In genomic region chr15:52879862-52880261, GRCh38 we compare ENCODE assay signal across 35 cellular contexts.
"Had no signal": no experiment of that assay in that cellular context is flagged by ENCODE, and none has a peak within 500 bp of the region (broad histone marks: within the 10 kb centered on the region; RNA-seq: fewer than 3 reads in every experiment).

No MANE protein-coding gene starts in this region.

- H3K27me3 ChIP-seq: ascending aorta, MG63 had no signal

- DNase-seq: activated CD4-positive, alpha-beta T cell treated with anti-CD3 and anti-CD28 coated beads for 36 hours; activated CD4-positive, alpha-beta T cell treated with anti-CD3 and anti-CD28 coated beads, Interleukin-2, amount 10 ng/mL, durations not matched to agents 7 days and 5 days; activated CD4-positive, alpha-beta T cell treated with anti-CD3 and anti-CD28 coated beads, Interleukin-2, amount 50 U/mL, for 48 hours; activated CD8-positive, alpha-beta T cell treated with anti-CD3 and anti-CD28 coated beads, Interleukin-2, amount 10 ng/mL, durations not matched to agents 7 days and 5 days; activated gamma-delta T cell; activated naive CD4-positive, alpha-beta T cell treated with Interleukin-2 at 50 U/mL for 16 hours; activated naive CD8-positive, alpha-beta T cell treated with anti-CD3 and anti-CD28 coated beads, Interleukin-2, amount 10 ng/mL, durations not matched to agents 7 days and 5 days; activated T-cell treated with anti-CD3 and anti-CD28 coated beads, Interleukin-2, amount 50 U/mL, for 24 hours; amygdala; Kasumi-1; KG1; MG63; MV-4-11; NCI-H1092; NCI-H187; NCI-H2029 treated with DMSO at 0.1 percent for 48 hours; NCI-H2107; NCI-H226; NCI-H446 treated with DMSO at 0.1 percent for 48 hours; NCI-H526; NCI-H748 treated with DMSO at 0.1 percent for 48 hours; NK-92 treated with Interleukin-12 subunit alpha and Interleukin-12 subunit beta, amount 100 ng/mL, for 24 hours; PC-9; SHP77 treated with DMSO at 0.1 percent for 48 hours; SK-N-SH had no signal

- H3K4me2 ChIP-seq: PC-9, SK-N-SH had no signal

- H3K9me3 Mint-ChIP-seq: activated CD4-positive, alpha-beta T cell treated with anti-CD3 and anti-CD28 coated beads, Interleukin-2, amount 10 ng/mL, durations not matched to agents 7 days and 5 days; activated naive CD4-positive, alpha-beta T cell treated with anti-CD3 and anti-CD28 coated beads, Interleukin-2, amount 50 U/mL, for 24 hours; activated naive CD8-positive, alpha-beta T cell treated with anti-CD3 and anti-CD28 coated beads, Interleukin-2, amount 10 ng/mL, durations not matched to agents 7 days and 5 days; activated T-cell treated with anti-CD3 and anti-CD28 coated beads, Interleukin-2, amount 50 U/mL, for 24 hours; activated T-helper 2 cell treated with anti-CD3 and anti-CD28 coated beads, Interferon-gamma antibody, Interleukin-2, Interleukin-4, amounts not matched to agents 10 μg/mL and 5 μg/mL and 100 μg/mL, durations not matched to agents 14 hours and 24 hours and 36 hours; central memory CD8-positive, alpha-beta T cell; T-helper 1 cell treated with Interleukin-12 subunit alpha and Interleukin-12 subunit beta and Interleukin-4 antibody, amounts not matched to agents 30 μg/mL and 1 μg/mL, for 36 hours; T-helper 2 cell treated with Interferon-gamma antibody and Interleukin-4, amounts not matched to agents 5 μg/mL and 100 μg/mL, for 36 hours had no signal

- ATAC-seq: activated CD4-positive, alpha-beta T cell treated with anti-CD3 and anti-CD28 coated beads for 36 hours; activated CD4-positive, CD25-positive, alpha-beta regulatory T cell treated with anti-CD3 and anti-CD28 coated beads, Interleukin-2, amount 50 U/mL, for 24 hours; activated CD8-positive, alpha-beta T cell treated with anti-CD3 and anti-CD28 coated beads, Interleukin-2, amount 10 ng/mL, durations not matched to agents 7 days and 5 days had no signal

- H3K9me3 ChIP-seq: ascending aorta, MG63, SJSA1, SK-N-SH had no signal

- H3K36me3 ChIP-seq: ascending aorta, cardiac muscle cell, MG63, SJSA1 had no signal

- H3K9ac ChIP-seq: SK-N-SH had no signal

- H2AFZ ChIP-seq: PC-9 had no signal

- H3K27ac ChIP-seq: ascending aorta, cardiac muscle cell, PC-9, RWPE1, SJSA1 had no signal

- H3K4me1 Mint-ChIP-seq: activated CD4-positive, alpha-beta T cell treated with anti-CD3 and anti-CD28 coated beads for 36 hours; activated CD4-positive, alpha-beta T cell treated with anti-CD3 and anti-CD28 coated beads, Interleukin-2, amount 10 ng/mL, durations not matched to agents 7 days and 5 days; activated naive CD4-positive, alpha-beta T cell treated with anti-CD3 and anti-CD28 coated beads, Interleukin-2, amount 50 U/mL, for 24 hours; activated naive CD8-positive, alpha-beta T cell treated with anti-CD3 and anti-CD28 coated beads, Interleukin-2, amount 10 ng/mL, durations not matched to agents 7 days and 5 days; central memory CD8-positive, alpha-beta T cell had no signal

- H3K4me3 Mint-ChIP-seq: activated CD4-positive, alpha-beta T cell treated with anti-CD3 and anti-CD28 coated beads for 36 hours; activated CD4-positive, alpha-beta T cell treated with anti-CD3 and anti-CD28 coated beads, Interleukin-2, amount 10 ng/mL, durations not matched to agents 7 days and 5 days; activated CD8-positive, alpha-beta T cell treated with anti-CD3 and anti-CD28 coated beads, Interleukin-2, amount 10 ng/mL, durations not matched to agents 7 days and 5 days; activated naive CD4-positive, alpha-beta T cell treated with anti-CD3 and anti-CD28 coated beads, Interleukin-2, amount 50 U/mL, for 24 hours; activated naive CD8-positive, alpha-beta T cell treated with anti-CD3 and anti-CD28 coated beads, Interleukin-2, amount 10 ng/mL, durations not matched to agents 7 days and 5 days; activated T-cell treated with anti-CD3 and anti-CD28 coated beads, Interleukin-2, amount 50 U/mL, for 24 hours; central memory CD8-positive, alpha-beta T cell; T-helper 1 cell treated with Interleukin-12 subunit alpha and Interleukin-12 subunit beta and Interleukin-4 antibody, amounts not matched to agents 30 μg/mL and 1 μg/mL, for 36 hours; T-helper 2 cell treated with Interferon-gamma antibody and Interleukin-4, amounts not matched to agents 5 μg/mL and 100 μg/mL, for 36 hours had no signal

- H3K27ac Mint-ChIP-seq: activated CD4-positive, alpha-beta T cell treated with anti-CD3 and anti-CD28 coated beads for 36 hours; activated CD4-positive, alpha-beta T cell treated with anti-CD3 and anti-CD28 coated beads, Interleukin-2, amount 10 ng/mL, durations not matched to agents 7 days and 5 days; activated CD8-positive, alpha-beta T cell treated with anti-CD3 and anti-CD28 coated beads, Interleukin-2, amount 10 ng/mL, durations not matched to agents 7 days and 5 days; activated naive CD4-positive, alpha-beta T cell treated with anti-CD3 and anti-CD28 coated beads, Interleukin-2, amount 50 U/mL, for 24 hours; activated naive CD8-positive, alpha-beta T cell treated with anti-CD3 and anti-CD28 coated beads, Interleukin-2, amount 10 ng/mL, durations not matched to agents 7 days and 5 days; activated T-cell treated with anti-CD3 and anti-CD28 coated beads, Interleukin-2, amount 50 U/mL, for 24 hours; activated T-helper 2 cell treated with anti-CD3 and anti-CD28 coated beads, Interferon-gamma antibody, Interleukin-2, Interleukin-4, amounts not matched to agents 10 μg/mL and 5 μg/mL and 100 μg/mL, durations not matched to agents 14 hours and 24 hours and 36 hours; T-helper 1 cell treated with Interleukin-12 subunit alpha and Interleukin-12 subunit beta and Interleukin-4 antibody, amounts not matched to agents 30 μg/mL and 1 μg/mL, for 36 hours; T-helper 2 cell treated with Interferon-gamma antibody and Interleukin-4, amounts not matched to agents 5 μg/mL and 100 μg/mL, for 36 hours had no signal

- H3K4me3 ChIP-seq: ascending aorta, cardiac muscle cell, MG63, PC-9, SJSA1 had no signal

- H3K4me1 ChIP-seq: ascending aorta, SJSA1 had no signal

- H3K36me3 Mint-ChIP-seq: activated naive CD4-positive, alpha-beta T cell treated with anti-CD3 and anti-CD28 coated beads, Interleukin-2, amount 50 U/mL, for 24 hours; activated naive CD8-positive, alpha-beta T cell treated with anti-CD3 and anti-CD28 coated beads, Interleukin-2, amount 10 ng/mL, durations not matched to agents 7 days and 5 days had no signal
